5 cellular contexts compared by ENCODE assay signal in genomic region chr15:94777037-94777436, GRCh38.
"Had no signal": no experiment of that assay in that cellular context is flagged by ENCODE, and none has a peak within 500 bp of the region (broad histone marks: within the 10 kb centered on the region; RNA-seq: fewer than 3 reads in every experiment).

No MANE protein-coding gene starts in this region.

- H3K9ac ChIP-seq: GM23248 had no signal

- H3K27ac Mint-ChIP-seq: H9 had no signal

- H2AFZ ChIP-seq: GM23248 had no signal

- DNase-seq: GM23248, H9, HCEC 1CT, IMR-90 had no signal

- H3K4me3 Mint-ChIP-seq: H9 had no signal

- H3K4me3 ChIP-seq: GM23248, K562 had no signal

- H3K9me3 Mint-ChIP-seq: H9 had no signal

- H3K27ac ChIP-seq: GM23248 had no signal
